Comparison of ENCODE assay signal across 10 cellular contexts in the genomic region with DNA sequence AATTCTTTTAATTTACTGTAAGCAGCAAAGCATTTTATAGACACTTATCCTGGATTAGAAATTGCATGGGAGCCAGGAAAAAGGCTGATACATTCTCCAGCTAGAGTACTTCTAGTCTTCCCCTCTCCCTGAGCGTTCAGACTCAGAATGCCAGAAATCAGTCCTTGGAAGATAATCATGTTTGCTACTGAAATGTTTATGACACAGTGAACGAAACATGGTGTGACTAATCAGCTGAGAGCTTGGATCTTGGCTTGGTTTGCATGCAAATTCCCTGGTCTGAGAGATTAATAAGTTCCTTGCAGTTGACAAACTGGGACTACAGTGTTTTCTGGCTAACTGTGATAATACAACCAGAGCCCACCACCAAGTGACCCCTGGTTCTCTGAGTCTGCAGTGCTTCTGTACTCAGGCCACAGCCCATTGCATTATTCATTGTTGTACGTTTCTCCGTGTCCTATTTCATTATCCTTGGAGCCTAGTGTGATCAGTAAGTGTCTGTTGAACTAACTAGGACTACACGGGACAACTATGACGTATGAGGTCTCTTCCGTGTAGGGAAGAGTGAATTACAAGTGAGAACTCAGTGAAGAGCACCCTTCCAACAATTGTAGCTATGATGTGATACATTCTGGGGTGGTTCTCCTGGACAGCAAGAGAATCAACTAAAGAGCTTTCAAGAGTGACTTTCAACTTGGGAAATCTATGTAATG. TPM values are rescaled to one million over a fixed set of nuclear protein-coding genes. Genes with fewer than 3 reads are reported as not detected.
DNase-seq lines count a peak whose midpoint lies in the region; ATAC-seq, FAIRE-seq and TF ChIP-seq lines count a peak whose summit lies in the region.
"Had no signal": no experiment of that assay in that cellular context is flagged by ENCODE, and none has a peak within 500 bp of the region (broad histone marks: within the 10 kb centered on the region; RNA-seq: fewer than 3 reads in every experiment).

No MANE protein-coding gene starts in this region.

- H3K9me3 Mint-ChIP-seq in astrocyte (ENCODE audit: unreplicated experiment), result no peaks in the 10 kb centered on the region

- H3K79me2 ChIP-seq in HCT116 (ENCODE audit: insufficient read depth, low read length) (no peaks in the 10 kb centered on the region), astrocyte (ENCODE audit: insufficient read depth, low read length) (peaks cover 46% of the 10 kb centered on the region)

- TF ChIP-seq POLR2A in HCT116 (IDR thresholded peaks at IDR 0.05; ENCODE audit: borderline replicate concordance, extremely low read depth, insufficient read depth, insufficient read length) (no peak), stomach (IDR thresholded peaks at IDR 0.05) (no peak)

- no peak overlapping the region for H3K4me3 Mint-ChIP-seq in astrocyte (ENCODE audit: unreplicated experiment)

- H3K36me3 Mint-ChIP-seq in astrocyte (ENCODE audit: low read depth, unreplicated experiment), result no peaks in the 10 kb centered on the region

- intact Hi-C loops in HCT116 (cut with micrococcal nuclease), result no loop called here
- intact Hi-C loops in left ventricle myocardium superior (cut with micrococcal nuclease), result no loop called here
- intact Hi-C loops in stomach (cut with DNase I; ENCODE audit: low total_unique reads), result no loop called here

- H3K27ac ChIP-seq in HCT116 (ENCODE audit: low read depth, low read length) (peak overlapping the region; percentile 62; the same call in 1 of the 2 replicates), astrocyte (ENCODE audit: low read depth, low read length) (peak overlapping the region; percentile 94), stomach (peak overlapping the region in 4 of 5 donors; percentile 54 to 67 (median 59))

- H3K9me3 ChIP-seq in HCT116 (ENCODE audit: control insufficient read depth in 1 of 2, insufficient read depth in 1 of 2, low read depth in 1 of 2, low read length in 2 of 2), result no peaks in the 10 kb centered on the region
- no peaks in the 10 kb centered on the region for H3K9me3 ChIP-seq in astrocyte (ENCODE audit: insufficient read depth, low read depth, low read length)
- no peaks in the 10 kb centered on the region for H3K9me3 ChIP-seq in stomach

- peak overlapping the region; percentile 87 for H3K4me2 ChIP-seq in HCT116 (ENCODE audit: low read length)
- peak overlapping the region; percentile 92 for H3K4me2 ChIP-seq in astrocyte (ENCODE audit: low read length)

- no peak for TF ChIP-seq EP300 in stomach (IDR thresholded peaks at IDR 0.05)

- no peak for DNase-seq in HCT116 (ENCODE audit: low read depth, low spot score)
- peak; percentile 97 for DNase-seq in astrocyte (ENCODE audit: low read depth)
- DNase-seq in left ventricle myocardium superior, result no peak
- no peak for DNase-seq in stomach
- DNase-seq in NCI-H1694 treated with DMSO at 0.1 percent for 48 hours (lab: John Stamatoyannopoulos, UW), result no peak
- no peak for DNase-seq in C1 segment of cervical spinal cord (lab: John Stamatoyannopoulos, UW)
- DNase-seq in NCI-H2171 (lab: John Stamatoyannopoulos, UW), result no peak
- DNase-seq in stimulated activated CD4-positive, alpha-beta T cell treated with anti-CD3 and anti-CD28 coated beads, Interleukin-15, amount 100 ng/mL, for 24 hours, result no peak
- DNase-seq: activated CD8-positive, alpha-beta memory T cell treated with anti-CD3 and anti-CD28 coated beads, Interleukin-2, amount 50 U/mL, for 48 hours; NCI-H2029 had no signal

- peak; percentile 95 for FAIRE-seq in astrocyte (lab: Jason Lieb, UNC)

- H3K36me3 ChIP-seq in HCT116 (ENCODE audit: control insufficient read depth in 1 of 2, insufficient read depth in 2 of 2, low read length in 2 of 2) (no peaks in the 10 kb centered on the region), astrocyte (ENCODE audit: insufficient read depth, low read length) (no peaks in the 10 kb centered on the region), stomach (no peaks in the 10 kb centered on the region)

- no peak overlapping the region for H2AFZ ChIP-seq in HCT116 (ENCODE audit: low read depth, low read length, poor library complexity, severe bottlenecking)
- H2AFZ ChIP-seq in astrocyte (ENCODE audit: low read depth, low read length), result no peak overlapping the region

- CTCF ChIA-PET in HCT116 (lab: Charles Lee), result no interaction called here

- H3K27me3 Mint-ChIP-seq in astrocyte (ENCODE audit: low read depth, unreplicated experiment), result no peaks in the 10 kb centered on the region

- BruUV-seq in HCT116 (replicated peaks; lab: Mats Ljungman, UMichigan), result no TSS peak

- H3K4me1 Mint-ChIP-seq in astrocyte (ENCODE audit: low read depth, unreplicated experiment), result peaks cover 41% of the 10 kb centered on the region

- H4K20me1 ChIP-seq in HCT116 (ENCODE audit: insufficient read depth), result no peaks in the 10 kb centered on the region
- peaks cover 18% of the 10 kb centered on the region for H4K20me1 ChIP-seq in astrocyte (ENCODE audit: insufficient read depth, low read length)

- RAD21 ChIA-PET in HCT116 (lab: Charles Lee; ENCODE audit: low non-redundant PET in 1 of 2, low total read pairs in 2 of 2, uncharacterized antibody in 2 of 2, unreplicated experiment in 2 of 2), result no interaction called here

- H3K27me3 ChIP-seq in HCT116 (ENCODE audit: insufficient read depth, low read length) (no peaks in the 10 kb centered on the region), astrocyte (ENCODE audit: insufficient read depth, low read length) (no peaks in the 10 kb centered on the region), stomach (no peaks in the 10 kb centered on the region)

- peaks cover 16 to 27% of the 10 kb centered on the region in 2 experiments for H3K4me1 ChIP-seq in HCT116 (ENCODE audit: control insufficient read depth in 1 of 2, insufficient read depth in 2 of 2, low read length in 2 of 2)
- H3K4me1 ChIP-seq in astrocyte (ENCODE audit: insufficient read depth, low read length), result peaks cover 46% of the 10 kb centered on the region
- peaks cover 41 to 55% (median 48%) of the 10 kb centered on the region in 4 donors for H3K4me1 ChIP-seq in stomach

- POLR2A ChIA-PET in HCT116 (lab: Charles Lee), result no interaction called here

- H3K9ac ChIP-seq in HCT116 (ENCODE audit: low read length) (0 out of 2 replicates have a peak overlapping the region, but pooled peaks have one; percentile 56), astrocyte (ENCODE audit: low read length) (peak overlapping the region; percentile 64)

- H3K4me3 ChIP-seq in HCT116 (replicated peaks in 1 of 2; ENCODE audit: low read depth in 1 of 2, low read length in 2 of 2), result peak overlapping the region in 1 of 2 experiments; percentile 56; a peak in 2 of 4 replicates
- no peak overlapping the region for H3K4me3 ChIP-seq in astrocyte (ENCODE audit: insufficient read depth, low read depth, low read length)
- no peak overlapping the region for H3K4me3 ChIP-seq in stomach

- TF ChIP-seq CTCF in HCT116 (IDR thresholded peaks at IDR 0.05 in 2 of 3, conservative IDR thresholded peaks at IDR 0.05 in 1 of 3; ENCODE audit: borderline replicate concordance in 1 of 3, insufficient read depth in 1 of 3, low read depth in 2 of 3, low read length in 2 of 3), result no peak
- no peak for TF ChIP-seq CTCF in astrocyte (IDR thresholded peaks at IDR 0.05; ENCODE audit: insufficient read depth, low read depth, low read length)
- no peak for TF ChIP-seq CTCF in stomach (IDR thresholded peaks at IDR 0.05)

- 52 to 62% (median 61%) methylated on average over 7 of the region's 7 CpGs for WGBS in stomach, 5 donors

- TF ChIP-seq RAD21 in HCT116 (IDR thresholded peaks at IDR 0.05; ENCODE audit: low read depth), result no peak

- ATAC-seq in HCT116, result no peak
- ATAC-seq in left ventricle myocardium superior, result peak; percentile 77

- H3K27ac Mint-ChIP-seq in astrocyte (ENCODE audit: unreplicated experiment), result peak overlapping the region; percentile 99

- H3K9me2 ChIP-seq in HCT116 (ENCODE audit: insufficient read depth), result no peaks in the 10 kb centered on the region

TF ChIP-seq in HCT116, 20 proteins besides CTCF, POLR2A, EP300 and RAD21 (continues in another document):
- no peak for TF ChIP-seq ELF1 (IDR thresholded peaks at IDR 0.05; ENCODE audit: borderline replicate concordance, low read depth)
- no peak for TF ChIP-seq EZH2phosphoT487 (IDR thresholded peaks at IDR 0.05; ENCODE audit: borderline replicate concordance)
- no peak for TF ChIP-seq EGR1 (IDR thresholded peaks at IDR 0.05; ENCODE audit: low read depth)
- no peak for TF ChIP-seq MAX (IDR thresholded peaks at IDR 0.05)
- TF ChIP-seq ZNF274 (IDR thresholded peaks at IDR 0.05; ENCODE audit: low read depth, low read length), result no peak
- TF ChIP-seq SIN3A (IDR thresholded peaks at IDR 0.05; ENCODE audit: low read depth), result no peak
- no peak for TF ChIP-seq CEBPB (IDR thresholded peaks at IDR 0.05; ENCODE audit: low read depth)
- no peak for TF ChIP-seq TCF7L2 (IDR thresholded peaks at IDR 0.05; ENCODE audit: borderline replicate concordance, extremely low read depth, insufficient read depth, insufficient read length)

RNA-seq across cellular contexts. Expression of gene EVL, which starts 34.6 kb away (rescaled TPM):
- 19.9 TPM for total RNA-seq in HCT116 (2021; ENCODE audit: unreplicated experiment)
- 15.6 and 18.8 TPM in 2 replicates for polyA plus RNA-seq in HCT116 (2012)
- 48.9 and 50.2 TPM in 2 replicates for total RNA-seq in astrocyte
- 54.4 TPM for total RNA-seq in left ventricle myocardium superior
- total RNA-seq in stomach, result 100 to 1,000 TPM in 1 of 5 donors, 10 to 100 TPM in 4; 23.3 to 111 (median 32.6) TPM
- polyA plus RNA-seq in stomach, result 10 to 100 TPM; 35.7 to 64.9 (median 43.7) TPM
